Comparison of ENCODE assay signal across 8 cellular contexts in the genomic region with DNA sequence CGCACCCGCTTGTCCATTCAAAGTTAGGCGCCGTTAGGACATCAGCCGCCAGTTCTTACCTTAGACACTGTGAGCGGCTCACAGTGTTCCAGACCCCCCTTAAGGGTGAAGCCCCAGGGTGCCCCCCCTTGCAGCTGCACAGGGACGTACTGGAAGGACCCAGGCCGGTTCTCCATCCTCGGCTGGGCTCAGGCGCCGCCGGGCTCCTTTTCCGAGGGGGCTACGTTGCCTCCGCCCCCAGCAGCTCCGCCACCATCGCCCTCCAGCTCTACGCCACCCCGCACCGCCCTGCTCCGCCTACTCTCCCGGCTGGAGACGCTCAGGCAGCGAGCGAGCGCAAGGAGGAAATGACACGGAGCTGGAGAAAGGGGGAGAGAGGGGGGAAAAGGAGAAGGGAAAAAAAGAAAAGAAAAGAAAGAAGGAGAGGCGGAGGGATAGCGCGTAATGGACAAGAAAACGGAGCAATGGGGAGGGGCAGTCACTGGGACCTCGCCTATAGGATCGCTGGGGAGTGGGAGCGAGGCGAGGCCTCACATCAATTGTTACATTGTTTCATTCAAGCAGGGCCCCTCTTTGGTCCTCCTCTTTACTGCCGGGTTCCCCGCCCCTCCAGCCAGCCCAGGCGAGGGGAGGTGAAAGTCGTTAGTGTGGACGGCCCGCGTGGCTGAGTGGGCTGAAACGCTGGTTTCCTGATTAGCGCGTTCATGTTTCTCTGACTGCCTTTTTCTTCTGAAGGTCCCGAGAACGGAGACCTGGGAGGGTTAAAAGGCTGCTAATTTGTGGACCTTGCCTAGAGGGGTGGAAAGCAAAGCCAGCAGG. TPM values are rescaled to one million over a fixed set of nuclear protein-coding genes. Genes with fewer than 3 reads are reported as not detected.
A peak's percentile ranks its signal among the peaks of the same experiment; 100 is the strongest.
DNase-seq lines count a peak whose midpoint lies in the region; ATAC-seq and TF ChIP-seq lines count a peak whose summit lies in the region.

A gene with protein sequence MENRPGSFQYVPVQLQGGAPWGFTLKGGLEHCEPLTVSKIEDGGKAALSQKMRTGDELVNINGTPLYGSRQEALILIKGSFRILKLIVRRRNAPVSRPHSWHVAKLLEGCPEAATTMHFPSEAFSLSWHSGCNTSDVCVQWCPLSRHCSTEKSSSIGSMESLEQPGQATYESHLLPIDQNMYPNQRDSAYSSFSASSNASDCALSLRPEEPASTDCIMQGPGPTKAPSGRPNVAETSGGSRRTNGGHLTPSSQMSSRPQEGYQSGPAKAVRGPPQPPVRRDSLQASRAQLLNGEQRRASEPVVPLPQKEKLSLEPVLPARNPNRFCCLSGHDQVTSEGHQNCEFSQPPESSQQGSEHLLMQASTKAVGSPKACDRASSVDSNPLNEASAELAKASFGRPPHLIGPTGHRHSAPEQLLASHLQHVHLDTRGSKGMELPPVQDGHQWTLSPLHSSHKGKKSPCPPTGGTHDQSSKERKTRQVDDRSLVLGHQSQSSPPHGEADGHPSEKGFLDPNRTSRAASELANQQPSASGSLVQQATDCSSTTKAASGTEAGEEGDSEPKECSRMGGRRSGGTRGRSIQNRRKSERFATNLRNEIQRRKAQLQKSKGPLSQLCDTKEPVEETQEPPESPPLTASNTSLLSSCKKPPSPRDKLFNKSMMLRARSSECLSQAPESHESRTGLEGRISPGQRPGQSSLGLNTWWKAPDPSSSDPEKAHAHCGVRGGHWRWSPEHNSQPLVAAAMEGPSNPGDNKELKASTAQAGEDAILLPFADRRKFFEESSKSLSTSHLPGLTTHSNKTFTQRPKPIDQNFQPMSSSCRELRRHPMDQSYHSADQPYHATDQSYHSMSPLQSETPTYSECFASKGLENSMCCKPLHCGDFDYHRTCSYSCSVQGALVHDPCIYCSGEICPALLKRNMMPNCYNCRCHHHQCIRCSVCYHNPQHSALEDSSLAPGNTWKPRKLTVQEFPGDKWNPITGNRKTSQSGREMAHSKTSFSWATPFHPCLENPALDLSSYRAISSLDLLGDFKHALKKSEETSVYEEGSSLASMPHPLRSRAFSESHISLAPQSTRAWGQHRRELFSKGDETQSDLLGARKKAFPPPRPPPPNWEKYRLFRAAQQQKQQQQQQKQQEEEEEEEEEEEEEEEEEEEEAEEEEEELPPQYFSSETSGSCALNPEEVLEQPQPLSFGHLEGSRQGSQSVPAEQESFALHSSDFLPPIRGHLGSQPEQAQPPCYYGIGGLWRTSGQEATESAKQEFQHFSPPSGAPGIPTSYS (N-terminal part only) (minus strand): TSS at position 352 of the 819 bp plus-strand sequence. CDS start 176 bp downstream, at position 176.

- peaks cover 29% of the 10 kb centered on the region for H3K27me3 Mint-ChIP-seq in activated T-helper 17 cell treated with anti-CD3 and anti-CD28 coated beads, Interleukin-2, amount 50 U/mL, for 72 hours

- no peaks in the 10 kb centered on the region for H3K4me1 Mint-ChIP-seq in activated T-helper 17 cell treated with anti-CD3 and anti-CD28 coated beads, Interleukin-2, amount 50 U/mL, for 72 hours

- ATAC-seq in activated T-helper 17 cell treated with anti-CD3 and anti-CD28 coated beads, Interleukin-2, amount 50 U/mL, for 72 hours (replicated peaks): no peak
- ATAC-seq in heart right ventricle (peak; percentile 88 to 96 (median 93)), HG03439 (IDR thresholded peaks at IDR 0.05; ENCODE audit: unreplicated experiment) (no peak), GM21526 (IDR thresholded peaks at IDR 0.05; ENCODE audit: low FRiP score, unreplicated experiment) (no peak)

- H3K36me3 Mint-ChIP-seq in activated T-helper 17 cell treated with anti-CD3 and anti-CD28 coated beads, Interleukin-2, amount 50 U/mL, for 72 hours (ENCODE audit: low read depth): no peaks in the 10 kb centered on the region

- WGBS in heart right ventricle, 2 donors: 9 to 10% methylated on average over 42 to 47 of the region's 47 CpGs

- peak; percentile 74 for DNase-seq in Daoy (ENCODE audit: low read depth)
- peak; percentile 52 to 55 for DNase-seq in heart right ventricle
- DNase-seq in occipital lobe (lab: John Stamatoyannopoulos, UW): peak; percentile 35
- no peak for DNase-seq in NCI-H2081 treated with DMSO at 0.1 percent for 48 hours (lab: John Stamatoyannopoulos, UW)
- DNase-seq in DMS153 treated with DMSO at 0.1 percent for 48 hours (lab: John Stamatoyannopoulos, UW; ENCODE audit: unreplicated experiment): no peak

- no peaks in the 10 kb centered on the region for H3K9me3 ChIP-seq in heart right ventricle

- no peaks in the 10 kb centered on the region for H3K9me3 Mint-ChIP-seq in activated T-helper 17 cell treated with anti-CD3 and anti-CD28 coated beads, Interleukin-2, amount 50 U/mL, for 72 hours

- no peaks in the 10 kb centered on the region for H3K4me1 ChIP-seq in heart right ventricle

- peak within 1 kb of the TSS; percentile 37 to 72 (median 62) for H3K4me3 ChIP-seq in heart right ventricle

- peaks cover 0 to 68% (median 0%) of the 10 kb centered on the region in 7 donors for H3K27me3 ChIP-seq in heart right ventricle

- H3K4me3 Mint-ChIP-seq in activated T-helper 17 cell treated with anti-CD3 and anti-CD28 coated beads, Interleukin-2, amount 50 U/mL, for 72 hours: peak within 1 kb of the TSS; percentile 19

- intact Hi-C loops in heart right ventricle (cut with DNase I): loop anchor here in 2 of 10 donors (10.0 kb wide), 2 partner anchors 49 to 69 kb away; no protein-coding TSS in a partner anchor

- H3K36me3 ChIP-seq in heart right ventricle: no peaks in the 10 kb centered on the region

- no peak for TF ChIP-seq CTCF in heart right ventricle (IDR thresholded peaks at IDR 0.05)

- H3K27ac ChIP-seq in heart right ventricle: peak within 1 kb of the TSS; percentile 54 to 86 (median 82)

- no peak within 1 kb of the TSS for H3K27ac Mint-ChIP-seq in activated T-helper 17 cell treated with anti-CD3 and anti-CD28 coated beads, Interleukin-2, amount 50 U/mL, for 72 hours

RNA-seq across cellular contexts. Expression of the gene that starts here (rescaled TPM):
- 0.92 and 1.4 TPM in 2 replicates for total RNA-seq in Daoy (2014; rRNA removed; shearing (Covaris generic))
- not detected for total RNA-seq in activated T-helper 17 cell treated with anti-CD3 and anti-CD28 coated beads, Interleukin-2, amount 50 U/mL, for 72 hours
- total RNA-seq in heart right ventricle (10 to 100 TPM in 6 of 10 donors, 1 to 10 TPM in 4; 7.9 to 15.9 (median 11.0) TPM), occipital lobe (1.7 TPM)
- 10 to 100 TPM in 1 of 2 donors, 1 to 10 TPM in 1; 3.6 to 17.9 TPM for polyA plus RNA-seq in heart right ventricle

Comparison
In these comparisons a context has a peak if more than half of its experiments do, and no peak if none do; other contexts are left out.
1. DNase-seq: peak in Daoy (single experiment), heart right ventricle (2 of 2) and occipital lobe (single experiment); none in NCI-H2081 treated with DMSO at 0.1 percent for 48 hours (single experiment) and DMS153 treated with DMSO at 0.1 percent for 48 hours (single experiment).
2. ATAC-seq: peak in heart right ventricle (8 of 8); none in activated T-helper 17 cell treated with anti-CD3 and anti-CD28 coated beads, Interleukin-2, amount 50 U/mL, for 72 hours (single experiment), HG03439 (single experiment) and GM21526 (single experiment).